Comparison of ENCODE assay signal across 24 cellular contexts in genomic region chr19:3342246-3342645, GRCh38. TPM values are rescaled to one million over a fixed set of nuclear protein-coding genes. Genes with fewer than 3 reads are reported as not detected.
DNase-seq lines count a peak whose midpoint lies in the region; ATAC-seq, FAIRE-seq and TF ChIP-seq lines count a peak whose summit lies in the region.
"Had no signal": no experiment of that assay in that cellular context is flagged by ENCODE, and none has a peak within 500 bp of the region (broad histone marks: within the 10 kb centered on the region; RNA-seq: fewer than 3 reads in every experiment).

No MANE protein-coding gene starts in this region.

- H3K4me3 Mint-ChIP-seq in astrocyte (ENCODE audit: unreplicated experiment), result peak overlapping the region; percentile 34
- H3K4me3 Mint-ChIP-seq: CD4-positive, CD25-positive, alpha-beta regulatory T cell had no signal

- CTCF ChIA-PET in HepG2 (lab: Yijun Ruan, JAX; ENCODE audit: low intra/inter-chr PET ratio, low total read pairs), result no interaction called here

- 69% methylated on average over 9 of the region's 9 CpGs for WGBS in HepG2 (ENCODE audit: low lambda C conversion rate)
- 63% methylated on average over 7 of the region's 9 CpGs for WGBS in right lobe of liver (ENCODE audit: insufficient coverage, low coverage, low lambda C conversion rate, missing lambda C conversion rate)
- WGBS in sigmoid colon, 2 donors, result 85 to 90% methylated on average over 9 of the region's 9 CpGs

- no peaks in the 10 kb centered on the region for H3K4me1 Mint-ChIP-seq in astrocyte (ENCODE audit: low read depth, unreplicated experiment)

- ATAC-seq in HepG2 (no peak), right lobe of liver (no peak), left colon (no peak)
- ATAC-seq: A549 had no signal

- H3K9me3 ChIP-seq in HepG2 (ENCODE audit: low read length) (no peaks in the 10 kb centered on the region), right lobe of liver (no peaks in the 10 kb centered on the region), astrocyte (ENCODE audit: insufficient read depth, low read depth, low read length) (no peaks in the 10 kb centered on the region), sigmoid colon (no peaks in the 10 kb centered on the region)
- H3K9me3 ChIP-seq: A549, BE2C, HAP-1, MG63 had no signal

- no peak for TF ChIP-seq POLR2A in HepG2 (IDR thresholded peaks at IDR 0.05; ENCODE audit: insufficient read depth in 1 of 2, low read depth in 2 of 2, low read length in 2 of 2)
- TF ChIP-seq POLR2A in right lobe of liver (IDR thresholded peaks at IDR 0.05), result no peak
- TF ChIP-seq POLR2A in sigmoid colon (IDR thresholded peaks at IDR 0.05), result no peak

- H3K36me3 Mint-ChIP-seq in astrocyte (ENCODE audit: low read depth, unreplicated experiment), result no peaks in the 10 kb centered on the region
- H3K36me3 Mint-ChIP-seq: CD4-positive, CD25-positive, alpha-beta regulatory T cell; IgD-negative memory B cell had no signal

- POLR2A ChIA-PET in HepG2 (lab: Yijun Ruan, JAX), result interaction anchor here (1.5 kb wide), 1 partner anchor 20 kb away, joined by 4 read pairs; no protein-coding TSS in a partner anchor

- H3K4me2 ChIP-seq in HepG2 (ENCODE audit: low read depth, low read length) (no peak overlapping the region), astrocyte (ENCODE audit: low read length) (no peak overlapping the region)

- no TSS peak for BruUV-seq in HepG2 (replicated peaks; lab: Mats Ljungman, UMichigan)

- H3K9me3 Mint-ChIP-seq in astrocyte (ENCODE audit: unreplicated experiment), result no peaks in the 10 kb centered on the region
- H3K9me3 Mint-ChIP-seq: CD4-positive, CD25-positive, alpha-beta regulatory T cell had no signal

- H3K36me3 ChIP-seq in HepG2 (replicated peaks in 1 of 2; ENCODE audit: control insufficient read depth in 1 of 2, insufficient read depth in 2 of 2, low read length in 2 of 2) (no peaks in the 10 kb centered on the region), right lobe of liver (no peaks in the 10 kb centered on the region), astrocyte (ENCODE audit: insufficient read depth, low read length) (no peaks in the 10 kb centered on the region), sigmoid colon (no peaks in the 10 kb centered on the region)
- H3K36me3 ChIP-seq: BE2C, HAP-1, MG63 had no signal

- no peak overlapping the region for H2AFZ ChIP-seq in HepG2 (ENCODE audit: low read length)
- H2AFZ ChIP-seq in astrocyte (ENCODE audit: low read depth, low read length), result no peak overlapping the region

- no peak for TF ChIP-seq EP300 in HepG2 (IDR thresholded peaks at IDR 0.05; ENCODE audit: low read depth in 2 of 2, low read length in 2 of 2)
- TF ChIP-seq EP300 in HepG2 (CRISPR knock-in tag; IDR thresholded peaks at IDR 0.05; ENCODE audit: borderline replicate concordance), result no peak
- no peak for TF ChIP-seq EP300 in sigmoid colon (IDR thresholded peaks at IDR 0.05)

- no peak overlapping the region for H3K4me3 ChIP-seq in HepG2 (replicated peaks in 1 of 3; ENCODE audit: insufficient read depth in 1 of 3, low read depth in 2 of 3, low read length in 3 of 3)
- H3K4me3 ChIP-seq in right lobe of liver, result no peak overlapping the region
- no peak overlapping the region for H3K4me3 ChIP-seq in astrocyte (ENCODE audit: insufficient read depth, low read depth, low read length)
- H3K4me3 ChIP-seq in sigmoid colon, result no peak overlapping the region
- H3K4me3 ChIP-seq: A549, HAP-1, MG63, SK-N-MC had no signal

- H4K20me1 ChIP-seq in HepG2 (ENCODE audit: insufficient read depth, low read length) (no peaks in the 10 kb centered on the region), astrocyte (ENCODE audit: insufficient read depth, low read length) (no peaks in the 10 kb centered on the region)

- intact Hi-C loops in HepG2 (cut with micrococcal nuclease; ENCODE audit: unreplicated experiment), result no loop called here
- intact Hi-C loops in right lobe of liver (cut with DNase I), result loop anchor here in 1 of 2 donors (10.0 kb wide), 1 partner anchor 93 kb away; no protein-coding TSS in a partner anchor
- intact Hi-C loops in sigmoid colon (cut with DNase I), result no loop called here
- intact Hi-C loops in left colon (cut with DNase I, micrococcal nuclease), result no loop called here

- H3K79me2 ChIP-seq in HepG2 (ENCODE audit: insufficient read depth, low read length) (no peaks in the 10 kb centered on the region), astrocyte (ENCODE audit: insufficient read depth, low read length) (no peaks in the 10 kb centered on the region)

- H3K27me3 ChIP-seq in HepG2 (ENCODE audit: control insufficient read depth in 1 of 2, insufficient read depth in 2 of 2, low read length in 2 of 2) (peaks cover 1 to 4% of the 10 kb centered on the region in 2 experiments; a peak in 3 of 5 replicates), right lobe of liver (no peaks in the 10 kb centered on the region), astrocyte (ENCODE audit: insufficient read depth, low read length) (no peaks in the 10 kb centered on the region), sigmoid colon (no peaks in the 10 kb centered on the region)
- H3K27me3 ChIP-seq: BE2C, MG63 had no signal

- H3K27ac ChIP-seq in HepG2 (ENCODE audit: extremely low read length, insufficient read depth, low read length) (no peak overlapping the region), right lobe of liver (no peak overlapping the region), astrocyte (ENCODE audit: low read depth, low read length) (no peak overlapping the region), sigmoid colon (peak overlapping the region; percentile 86 to 94 (median 91))
- H3K27ac ChIP-seq: SK-N-MC had no signal

- H3K9ac ChIP-seq in HepG2 (ENCODE audit: insufficient read depth, low read depth, low read length) (no peak overlapping the region), astrocyte (ENCODE audit: low read length) (no peak overlapping the region)

- TF ChIP-seq RAD21 in HepG2 (CRISPR knock-in tag; IDR thresholded peaks at IDR 0.05), result no peak

- no peak for TF ChIP-seq CTCF in HepG2 (CRISPR knock-in tag; IDR thresholded peaks at IDR 0.05)
- TF ChIP-seq CTCF in right lobe of liver (IDR thresholded peaks at IDR 0.05), result no peak
- TF ChIP-seq CTCF in astrocyte (IDR thresholded peaks at IDR 0.05; ENCODE audit: insufficient read depth, low read depth, low read length), result no peak
- no peak for TF ChIP-seq CTCF in sigmoid colon (IDR thresholded peaks at IDR 0.05)

- peaks cover 33% of the 10 kb centered on the region for H3K4me1 ChIP-seq in HepG2 (ENCODE audit: insufficient read depth, low read length)
- H3K4me1 ChIP-seq in right lobe of liver, result peaks cover 0 to 50% (median 26%) of the 10 kb centered on the region in 4 donors
- H3K4me1 ChIP-seq in astrocyte (ENCODE audit: insufficient read depth, low read length), result peaks cover 12% of the 10 kb centered on the region
- peaks cover 0 to 70% (median 60%) of the 10 kb centered on the region in 4 donors for H3K4me1 ChIP-seq in sigmoid colon
- H3K4me1 ChIP-seq: BE2C, HAP-1 had no signal

- H3K27ac Mint-ChIP-seq in astrocyte (ENCODE audit: unreplicated experiment), result peak overlapping the region; percentile 72
- H3K27ac Mint-ChIP-seq: CD4-positive, CD25-positive, alpha-beta regulatory T cell; IgD-negative memory B cell had no signal

- H3K27me3 Mint-ChIP-seq in astrocyte (ENCODE audit: low read depth, unreplicated experiment), result peaks cover 40% of the 10 kb centered on the region
- H3K27me3 Mint-ChIP-seq: CD4-positive, CD25-positive, alpha-beta regulatory T cell had no signal

- DNase-seq in HepG2 (ENCODE audit: low spot score) (no peak), right lobe of liver (no peak), astrocyte (ENCODE audit: low read depth) (no peak), sigmoid colon (no peak), left colon (no peak), H4 (ENCODE audit: low spot score) (no peak), mucosa of gallbladder (ENCODE audit: low spot score) (no peak)
- DNase-seq: BE2C; CD4-positive, CD25-positive, alpha-beta regulatory T cell; DMS79; Kasumi-1; MG63; NCI-H1417 treated with DMSO at 0.1 percent for 48 hours; NCI-H187; NCI-H446 treated with DMSO at 0.1 percent for 48 hours; NCI-H526 treated with DMSO at 0.1 percent for 48 hours; OCI-M1; SHP77 treated with DMSO at 0.1 percent for 48 hours; SW 1271 had no signal

- FAIRE-seq in HepG2 (lab: Jason Lieb, UNC), result no peak
- no peak for FAIRE-seq in astrocyte (lab: Jason Lieb, UNC)
- FAIRE-seq: A549, HTR-8/SVneo had no signal

- in situ Hi-C loops in HepG2 (cut with HindIII; ENCODE audit: extremely low pct_ligation_motif_present, low pct_unique_long_range_greater_than_20kb), result no loop called here

TF ChIP-seq in HepG2, 621 proteins besides CTCF, POLR2A, EP300 and RAD21:
- peak; percentile 61 for TF ChIP-seq ZNF629 (CRISPR knock-in tag; conservative IDR thresholded peaks at IDR 0.05)
- TF ChIP-seq KDM3A (CRISPR knock-in tag; IDR thresholded peaks at IDR 0.05; ENCODE audit: low read depth), result no peak

RNA-seq across cellular contexts. Expression of gene NFIC, which starts 24.1 kb away (rescaled TPM):
- 2.5 and 2.9 TPM in 2 replicates for total RNA-seq in HepG2 (2016; rRNA removed; fragmentation: Illumina TruSeq; extraction: Trizol)
- 2.9 and 3.0 TPM in 2 replicates for total RNA-seq in HepG2 (2016; cell fraction: cytosol; rRNA removed; fragmentation: Illumina TruSeq; extraction: Trizol; ENCODE audit: low read depth)
- total RNA-seq in HepG2 (2016; cell fraction: insoluble cytoplasmic fraction; rRNA removed; fragmentation: Illumina TruSeq; extraction: Trizol), result 3.0 and 3.2 TPM in 2 replicates
- total RNA-seq in HepG2 (2016; cell fraction: membrane; rRNA removed; fragmentation: Illumina TruSeq; extraction: Trizol), result 2.5 and 2.9 TPM in 2 replicates
- 3.8 and 5.6 TPM in 2 replicates for total RNA-seq in HepG2 (2016; cell fraction: nucleus; rRNA removed; fragmentation: Illumina TruSeq; extraction: Trizol)
- polyA plus RNA-seq in HepG2 (2011; rRNA removed), result 1.3 and 1.6 TPM in 2 replicates
- 0.71 and 0.79 TPM in 2 replicates for polyA plus RNA-seq in HepG2 (2011; cell fraction: cytosol; rRNA removed)
- polyA plus RNA-seq in HepG2 (2011; cell fraction: nucleus; rRNA removed), result 5.1 and 8.1 TPM in 2 replicates
- polyA plus RNA-seq in HepG2 (2012), result 5.9 and 8.4 TPM in 2 replicates
- 1.1 and 1.4 TPM in 2 replicates for polyA plus RNA-seq in HepG2 (2016; cell fraction: cytosol; fragmentation: Illumina TruSeq; extraction: Trizol; ENCODE audit: low read depth)
- 8.2 and 9.6 TPM in 2 replicates for polyA plus RNA-seq in HepG2 (2016; cell fraction: insoluble cytoplasmic fraction; fragmentation: Illumina TruSeq; extraction: Trizol; ENCODE audit: low read depth)
- polyA plus RNA-seq in HepG2 (2016; cell fraction: membrane; fragmentation: Illumina TruSeq; extraction: Trizol; ENCODE audit: low read depth), result 4.6 and 4.8 TPM in 2 replicates
- polyA plus RNA-seq in HepG2 (2016; cell fraction: nucleus; fragmentation: Illumina TruSeq; extraction: Trizol; ENCODE audit: insufficient read depth, low read depth), result 7.4 and 9.8 TPM in 2 replicates
- 5.3 and 16.7 TPM in 2 replicates for polyA minus RNA-seq in HepG2 (2011; rRNA and poly(A)+ RNA removed; ENCODE audit: low replicate concordance)
- polyA minus RNA-seq in HepG2 (2011; cell fraction: cytosol; rRNA and poly(A)+ RNA removed), result 5.2 and 5.4 TPM in 2 replicates
- 5.1 and 5.3 TPM in 2 replicates for polyA minus RNA-seq in HepG2 (2011; cell fraction: nucleus; rRNA and poly(A)+ RNA removed)
- 100 to 1,000 TPM in 4 of 6 experiments, 10 to 100 TPM in 2; 94.6 to 168 (median 120) TPM for total RNA-seq in right lobe of liver
- 38.3 and 49.8 TPM in 2 replicates for total RNA-seq in astrocyte
- 100 to 1,000 TPM in 1 of 4 donors, 10 to 100 TPM in 3; 63.2 to 114 (median 74.2) TPM for total RNA-seq in sigmoid colon
- 10 to 100 TPM in 2 of 3 donors, 1 to 10 TPM in 1; 9.0 to 45.7 (median 10.2) TPM for polyA plus RNA-seq in sigmoid colon
- 10 to 100 TPM; 52.4 to 57.8 TPM for total RNA-seq in left colon
- 19.8 and 20.0 TPM in 2 replicates for total RNA-seq in H4 (2014; rRNA removed; shearing (Covaris generic))
- total RNA-seq in mucosa of gallbladder, result 254 TPM

Comparison
In these comparisons a context has a peak if more than half of its experiments do, and no peak if none do; other contexts are left out.
1. H3K27ac ChIP-seq: peak in sigmoid colon (4 of 4); none in HepG2 (single experiment), right lobe of liver (0 of 3) and astrocyte (single experiment).